In the genomic region with DNA sequence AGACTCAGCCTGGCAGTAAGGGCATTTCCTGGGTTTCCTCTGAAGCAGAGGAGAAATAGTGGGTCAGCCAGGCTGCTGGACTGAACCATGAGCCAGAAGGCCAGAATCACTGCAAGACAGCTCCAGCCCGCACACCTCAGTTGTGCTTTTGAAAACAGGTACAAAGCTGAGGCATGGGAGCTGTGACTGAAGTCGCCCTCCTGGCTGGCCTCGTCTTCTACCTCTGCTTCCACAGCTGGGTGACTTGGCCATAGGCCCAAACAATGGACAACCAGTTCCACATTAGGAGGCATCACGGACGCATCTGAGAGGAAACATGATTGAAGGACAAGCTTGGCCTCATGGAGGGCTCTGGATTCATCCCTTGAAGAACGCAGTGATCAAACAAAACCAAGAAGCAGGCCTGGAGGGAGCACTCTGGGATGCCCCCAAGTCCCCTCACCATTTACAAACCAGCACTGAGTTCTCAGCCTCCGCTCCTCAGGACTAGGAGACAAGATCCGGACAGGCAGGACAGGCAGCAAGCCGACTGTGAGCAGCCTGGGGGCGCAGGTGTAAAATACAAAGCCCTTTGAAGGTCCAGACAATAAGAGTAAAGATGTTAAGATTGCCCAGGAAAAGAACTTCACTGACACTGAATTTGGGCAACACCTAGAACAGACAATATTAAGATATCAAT, we compare ENCODE assay signal across 19 cellular contexts.
DNase-seq lines count a peak whose midpoint lies in the region; ATAC-seq lines count a peak whose summit lies in the region.
"Had no signal": no experiment of that assay in that cellular context is flagged by ENCODE, and none has a peak within 500 bp of the region (broad histone marks: within the 10 kb centered on the region; RNA-seq: fewer than 3 reads in every experiment).

No MANE protein-coding gene starts in this region.

- H3K27ac Mint-ChIP-seq in activated T-helper 17 cell treated with anti-CD3 and anti-CD28 coated beads, Interleukin-2, amount 50 U/mL, for 72 hours, result peak overlapping the region; percentile 16
- H3K27ac Mint-ChIP-seq in stimulated activated effector memory CD8-positive, alpha-beta T cell treated with anti-CD3 and anti-CD28 coated beads, Interleukin-12 subunit alpha, Interleukin-12 subunit beta, amount 100 ng/mL, for 72 hours, result peak overlapping the region; percentile 81
- H3K27ac Mint-ChIP-seq: stimulated activated naive B cell treated with anti-CD40 and anti-IgM and Interleukin-4, amounts not matched to agents 10 μg/mL and 1 μg/mL and 100 μg/mL, for 72 hours; WTC11 had no signal

- H3K36me3 Mint-ChIP-seq in activated T-helper 17 cell treated with anti-CD3 and anti-CD28 coated beads, Interleukin-2, amount 50 U/mL, for 72 hours (ENCODE audit: low read depth), result peaks cover 69% of the 10 kb centered on the region
- peaks cover 74% of the 10 kb centered on the region for H3K36me3 Mint-ChIP-seq in stimulated activated effector memory CD8-positive, alpha-beta T cell treated with anti-CD3 and anti-CD28 coated beads, Interleukin-12 subunit alpha, Interleukin-12 subunit beta, amount 100 ng/mL, for 72 hours

- H3K4me3 Mint-ChIP-seq in activated T-helper 17 cell treated with anti-CD3 and anti-CD28 coated beads, Interleukin-2, amount 50 U/mL, for 72 hours, result no peak overlapping the region
- H3K4me3 Mint-ChIP-seq in stimulated activated effector memory CD8-positive, alpha-beta T cell treated with anti-CD3 and anti-CD28 coated beads, Interleukin-12 subunit alpha, Interleukin-12 subunit beta, amount 100 ng/mL, for 72 hours, result no peak overlapping the region
- H3K4me3 Mint-ChIP-seq: CD4-positive, alpha-beta memory T cell; stimulated activated naive B cell treated with anti-CD40 and anti-IgM and Interleukin-4, amounts not matched to agents 10 μg/mL and 1 μg/mL and 100 μg/mL, for 72 hours; WTC11 had no signal

- no peak for ATAC-seq in activated T-helper 17 cell treated with anti-CD3 and anti-CD28 coated beads, Interleukin-2, amount 50 U/mL, for 72 hours (replicated peaks)
- ATAC-seq in left lobe of liver (no peak), HG03457 (IDR thresholded peaks at IDR 0.05; ENCODE audit: unreplicated experiment) (no peak), GM18520 (IDR thresholded peaks at IDR 0.05; ENCODE audit: unreplicated experiment) (no peak)
- ATAC-seq in stimulated activated effector memory CD8-positive, alpha-beta T cell treated with anti-CD3 and anti-CD28 coated beads, Interleukin-12 subunit alpha, Interleukin-12 subunit beta, amount 100 ng/mL, for 72 hours, result no peak
- ATAC-seq: K562 had no signal

- H3K27me3 Mint-ChIP-seq in activated T-helper 17 cell treated with anti-CD3 and anti-CD28 coated beads, Interleukin-2, amount 50 U/mL, for 72 hours, result no peaks in the 10 kb centered on the region
- H3K27me3 Mint-ChIP-seq: CD4-positive, alpha-beta memory T cell; stimulated activated naive B cell treated with anti-CD40 and anti-IgM and Interleukin-4, amounts not matched to agents 10 μg/mL and 1 μg/mL and 100 μg/mL, for 72 hours had no signal

- no peaks in the 10 kb centered on the region for H3K9me3 Mint-ChIP-seq in activated T-helper 17 cell treated with anti-CD3 and anti-CD28 coated beads, Interleukin-2, amount 50 U/mL, for 72 hours
- H3K9me3 Mint-ChIP-seq in stimulated activated effector memory CD8-positive, alpha-beta T cell treated with anti-CD3 and anti-CD28 coated beads, Interleukin-12 subunit alpha, Interleukin-12 subunit beta, amount 100 ng/mL, for 72 hours, result no peaks in the 10 kb centered on the region
- H3K9me3 Mint-ChIP-seq: CD4-positive, alpha-beta memory T cell; stimulated activated naive B cell treated with anti-CD40 and anti-IgM and Interleukin-4, amounts not matched to agents 10 μg/mL and 1 μg/mL and 100 μg/mL, for 72 hours; WTC11 had no signal

- peaks cover 13% of the 10 kb centered on the region for H3K4me1 Mint-ChIP-seq in activated T-helper 17 cell treated with anti-CD3 and anti-CD28 coated beads, Interleukin-2, amount 50 U/mL, for 72 hours
- H3K4me1 Mint-ChIP-seq in stimulated activated effector memory CD8-positive, alpha-beta T cell treated with anti-CD3 and anti-CD28 coated beads, Interleukin-12 subunit alpha, Interleukin-12 subunit beta, amount 100 ng/mL, for 72 hours, result peaks cover 38% of the 10 kb centered on the region

- DNase-seq in ELF-1 (ENCODE audit: low read depth, low spot score) (peak; percentile 56), left lobe of liver (ENCODE audit: low spot score) (peak; percentile 40)
- no peak for DNase-seq in stimulated activated effector memory CD8-positive, alpha-beta T cell treated with anti-CD3 and anti-CD28 coated beads, Interleukin-12 subunit alpha, Interleukin-12 subunit beta, amount 100 ng/mL, for 72 hours (ENCODE audit: low spot score in 2 of 2)
- no peak for DNase-seq in activated CD4-positive, alpha-beta T cell treated with anti-CD3 and anti-CD28 coated beads for 4 hours
- DNase-seq: activated CD4-positive, alpha-beta T cell treated with anti-CD3 and anti-CD28 coated beads, Interleukin-2, amount 50 U/mL, for 4 hours; activated naive CD4-positive, alpha-beta T cell treated with Interleukin-2 at 50 U/mL for 16 hours; CD4-positive, alpha-beta memory T cell; DMS 273 treated with DMSO at 0.1 percent for 48 hours; MM.1S; NCI-H1417 treated with DMSO at 0.1 percent for 48 hours; NCI-H2107; stimulated activated CD4-positive, alpha-beta T cell treated with anti-CD3 and anti-CD28 coated beads, Interleukin-2, amount 100 ng/mL, for 48 hours; stimulated activated naive B cell treated with anti-CD40 and anti-IgM and Interleukin-4, amounts not matched to agents 10 μg/mL and 1 μg/mL and 100 μg/mL, for 72 hours; T1000 had no signal

Comparison
In these comparisons a context has a peak if more than half of its experiments do, and no peak if none do; other contexts are left out.
1. DNase-seq: peak in ELF-1 (single experiment) and left lobe of liver (single experiment); none in stimulated activated effector memory CD8-positive, alpha-beta T cell treated with anti-CD3 and anti-CD28 coated beads, Interleukin-12 subunit alpha, Interleukin-12 subunit beta, amount 100 ng/mL, for 72 hours (0 of 2) and activated CD4-positive, alpha-beta T cell treated with anti-CD3 and anti-CD28 coated beads for 4 hours (0 of 2).